ENCODE assay signal across 29 cellular contexts in genomic region chr1:85379203-85380136, GRCh38.
DNase-seq lines count a peak whose midpoint lies in the region; ATAC-seq and TF ChIP-seq lines count a peak whose summit lies in the region.
"Had no signal": no experiment of that assay in that cellular context is flagged by ENCODE, and none has a peak within 500 bp of the region (broad histone marks: within the 10 kb centered on the region; RNA-seq: fewer than 3 reads in every experiment).

No MANE protein-coding gene starts in this region.

- no peak overlapping the region for H3K56ac ChIP-seq in H9 (ENCODE audit: insufficient read length, low read depth, low read length)

- H3K9ac ChIP-seq in H9 (ENCODE audit: extremely low read depth, insufficient read length, low read length), result no peak overlapping the region
- H3K9ac ChIP-seq: BLaER1 had no signal

- TF ChIP-seq CTCF in H9 (conservative IDR thresholded peaks at IDR 0.05) (no peak), brain (conservative IDR thresholded peaks at IDR 0.05) (no peak), left ventricle myocardium inferior (IDR thresholded peaks at IDR 0.05; ENCODE audit: borderline replicate concordance) (no peak), nephron (IDR thresholded peaks at IDR 0.05; ENCODE audit: unreplicated experiment in 3 of 3) (no peak)

- H3K4me3 ChIP-seq in left ventricle myocardium inferior, result no peak overlapping the region
- H3K4me3 ChIP-seq: BLaER1, cardiac muscle cell, esophagus muscularis mucosa, lung, SK-N-MC, suprapubic skin, upper lobe of right lung had no signal

- peaks cover 5 to 12% of the 10 kb centered on the region in 2 experiments for H3K4me1 Mint-ChIP-seq in H9
- H3K4me1 Mint-ChIP-seq in brain, result peaks cover 41% of the 10 kb centered on the region
- peaks cover 20% of the 10 kb centered on the region for H3K4me1 Mint-ChIP-seq in nephron
- H3K4me1 Mint-ChIP-seq: activated naive CD4-positive, alpha-beta T cell treated with anti-CD3 and anti-CD28 coated beads, Interleukin-2, amount 10 ng/mL, durations not matched to agents 7 days and 5 days; stimulated activated naive B cell treated with anti-CD40 and anti-IgM and Interleukin-4, amounts not matched to agents 10 μg/mL and 1 μg/mL and 100 μg/mL, for 72 hours had no signal

- no peak overlapping the region for H3K23ac ChIP-seq in H9 (ENCODE audit: insufficient read length, low read depth, low read length)

- H3K9me3 ChIP-seq in H9 (ENCODE audit: control insufficient read depth, low read depth, low read length) (no peaks in the 10 kb centered on the region), left ventricle myocardium inferior (replicated peaks) (peaks cover 17% of the 10 kb centered on the region)
- H3K9me3 ChIP-seq: suprapubic skin had no signal

- H3K36me3 ChIP-seq in left ventricle myocardium inferior, result peaks cover 7% of the 10 kb centered on the region
- H3K36me3 ChIP-seq: BLaER1, cardiac muscle cell, esophagus muscularis mucosa, suprapubic skin, upper lobe of right lung had no signal

- no peak overlapping the region for H3K4me3 Mint-ChIP-seq in H9
- no peak overlapping the region for H3K4me3 Mint-ChIP-seq in brain
- H3K4me3 Mint-ChIP-seq in nephron, result no peak overlapping the region
- H3K4me3 Mint-ChIP-seq: activated naive CD4-positive, alpha-beta T cell treated with anti-CD3 and anti-CD28 coated beads, Interleukin-2, amount 10 ng/mL, durations not matched to agents 7 days and 5 days; activated T-helper 1 cell treated with anti-CD3 and anti-CD28 coated beads, Interleukin-12 subunit alpha, Interleukin-12 subunit beta, Interleukin-2, Interleukin-4 antibody, amounts not matched to agents 30 ng/mL and 10 ng/mL and 1 ng/mL, durations not matched to agents 14 hours and 24 hours and 36 hours; dendritic cell treated with granulocyte-macrophage colony-stimulating factor and Interleukin-4, amounts not matched to agents 40 ng/mL and 50 ng/mL, for 4 days; neural crest cell; stimulated activated naive B cell treated with anti-CD40 and anti-IgM and Interleukin-4, amounts not matched to agents 10 μg/mL and 1 μg/mL and 100 μg/mL, for 72 hours had no signal

- H2BK12ac ChIP-seq in H9 (ENCODE audit: insufficient read length, low read depth, low read length), result no peak overlapping the region

- no peak overlapping the region for H3T11ph ChIP-seq in H9 (ENCODE audit: low read length)

- H3K79me1 ChIP-seq in H9 (ENCODE audit: insufficient read depth, low read depth, low read length, poor library complexity, severe bottlenecking), result no peaks in the 10 kb centered on the region

- H2AK5ac ChIP-seq in H9 (ENCODE audit: insufficient read length, low read length), result no peak overlapping the region

- no peak overlapping the region for H3K27ac Mint-ChIP-seq in H9
- H3K27ac Mint-ChIP-seq in brain, result peak overlapping the region in 3 of 5 experiments; percentile 22 to 66 (median 29)
- H3K27ac Mint-ChIP-seq in nephron, result peak overlapping the region; percentile 47 to 85 (median 81)
- H3K27ac Mint-ChIP-seq: activated naive CD4-positive, alpha-beta T cell treated with anti-CD3 and anti-CD28 coated beads, Interleukin-2, amount 10 ng/mL, durations not matched to agents 7 days and 5 days; activated T-helper 1 cell treated with anti-CD3 and anti-CD28 coated beads, Interleukin-12 subunit alpha, Interleukin-12 subunit beta, Interleukin-2, Interleukin-4 antibody, amounts not matched to agents 30 ng/mL and 10 ng/mL and 1 ng/mL, durations not matched to agents 14 hours and 24 hours and 36 hours; dendritic cell treated with granulocyte-macrophage colony-stimulating factor and Interleukin-4, amounts not matched to agents 40 ng/mL and 50 ng/mL, for 4 days; stimulated activated naive B cell treated with anti-CD40 and anti-IgM and Interleukin-4, amounts not matched to agents 10 μg/mL and 1 μg/mL and 100 μg/mL, for 72 hours had no signal

- H3K27me3 ChIP-seq in H9 (ENCODE audit: insufficient read depth, low read length) (no peaks in the 10 kb centered on the region), left ventricle myocardium inferior (ENCODE audit: low read depth) (no peaks in the 10 kb centered on the region)
- H3K27me3 ChIP-seq: BLaER1, cardiac muscle cell, esophagus muscularis mucosa, suprapubic skin, upper lobe of right lung had no signal

- H3K36me3 Mint-ChIP-seq in H9 (ENCODE audit: insufficient read depth in 1 of 3, low read depth in 3 of 3), result peaks cover 7 to 20% (median 8%) of the 10 kb centered on the region in 3 experiments
- peaks cover 31% of the 10 kb centered on the region for H3K36me3 Mint-ChIP-seq in brain
- H3K36me3 Mint-ChIP-seq in nephron (ENCODE audit: low read depth), result peaks cover 19% of the 10 kb centered on the region
- H3K36me3 Mint-ChIP-seq: activated naive CD4-positive, alpha-beta T cell treated with anti-CD3 and anti-CD28 coated beads, Interleukin-2, amount 10 ng/mL, durations not matched to agents 7 days and 5 days had no signal

- H3K27me3 Mint-ChIP-seq in H9 (ENCODE audit: low read depth) (no peaks in the 10 kb centered on the region), brain (no peaks in the 10 kb centered on the region), nephron (ENCODE audit: low read depth) (no peaks in the 10 kb centered on the region)
- H3K27me3 Mint-ChIP-seq: activated naive CD4-positive, alpha-beta T cell treated with anti-CD3 and anti-CD28 coated beads, Interleukin-2, amount 10 ng/mL, durations not matched to agents 7 days and 5 days; dendritic cell treated with granulocyte-macrophage colony-stimulating factor and Interleukin-4, amounts not matched to agents 40 ng/mL and 50 ng/mL, for 4 days; stimulated activated naive B cell treated with anti-CD40 and anti-IgM and Interleukin-4, amounts not matched to agents 10 μg/mL and 1 μg/mL and 100 μg/mL, for 72 hours had no signal

- H2BK5ac ChIP-seq in H9 (ENCODE audit: insufficient read length, low read length), result no peak overlapping the region

- H3K14ac ChIP-seq in H9 (ENCODE audit: insufficient read depth, low read length), result no peak overlapping the region

- H4K91ac ChIP-seq in H9 (ENCODE audit: insufficient read length, low read depth, low read length), result no peak overlapping the region

- no peak overlapping the region for H3K4me2 ChIP-seq in H9 (ENCODE audit: insufficient read depth, insufficient read length, low read length)
- H3K4me2 ChIP-seq: BLaER1 had no signal

- intact Hi-C loops in left ventricle myocardium inferior (cut with micrococcal nuclease), result no loop called here

- H3K79me2 ChIP-seq in H9 (ENCODE audit: insufficient read depth, low read length), result no peaks in the 10 kb centered on the region

- H3K4me1 ChIP-seq in H9 (ENCODE audit: insufficient read depth, low read length) (no peaks in the 10 kb centered on the region), left ventricle myocardium inferior (peaks cover 6% of the 10 kb centered on the region)
- H3K4me1 ChIP-seq: BLaER1, upper lobe of right lung had no signal

- H3K9me3 Mint-ChIP-seq in H9, result peaks cover 15 to 20% of the 10 kb centered on the region in 2 experiments
- peaks cover 20 to 30% (median 30%) of the 10 kb centered on the region in 5 experiments for H3K9me3 Mint-ChIP-seq in brain
- peaks cover 23% of the 10 kb centered on the region for H3K9me3 Mint-ChIP-seq in nephron
- H3K9me3 Mint-ChIP-seq: activated naive CD4-positive, alpha-beta T cell treated with anti-CD3 and anti-CD28 coated beads, Interleukin-2, amount 10 ng/mL, durations not matched to agents 7 days and 5 days; activated T-helper 1 cell treated with anti-CD3 and anti-CD28 coated beads, Interleukin-12 subunit alpha, Interleukin-12 subunit beta, Interleukin-2, Interleukin-4 antibody, amounts not matched to agents 30 ng/mL and 10 ng/mL and 1 ng/mL, durations not matched to agents 14 hours and 24 hours and 36 hours had no signal

- H2AFZ ChIP-seq in H9 (ENCODE audit: low read length), result no peak overlapping the region

- WGBS in H9 (ENCODE audit: extremely low coverage, insufficient read length, low lambda C conversion rate), result no CpG with 5 or more reads among the region's 4 CpGs

- peak overlapping the region; percentile 38 for H4K5ac ChIP-seq in H9 (ENCODE audit: insufficient read length, low read depth, low read length)

- no peak for DNase-seq in H9
- no peak for DNase-seq in left ventricle myocardium inferior
- DNase-seq in SIG-M5 treated with dmso at 0.1 percent for 504 hours (lab: John Stamatoyannopoulos, UW; ENCODE audit: unreplicated experiment), result no peak
- no peak for DNase-seq in AG20443 (ENCODE audit: low spot score)
- DNase-seq: ACHN; activated CD4-positive, alpha-beta T cell treated with anti-CD3 and anti-CD28 coated beads, Interleukin-2, amount 50 U/mL, for 48 hours; activated naive CD4-positive, alpha-beta T cell treated with anti-CD3 and anti-CD28 coated beads, Interleukin-2, amount 10 ng/mL, durations not matched to agents 7 days and 5 days; amygdala; DMS79 treated with DMSO at 0.1 percent for 48 hours; GF-D8; NCI-H1092 treated with DMSO at 0.1 percent for 48 hours; NCI-H187; stimulated activated naive B cell treated with anti-CD40 and anti-IgM and Interleukin-4, amounts not matched to agents 10 μg/mL and 1 μg/mL and 100 μg/mL, for 72 hours; upper lobe of right lung had no signal

- no peak overlapping the region for H4K8ac ChIP-seq in H9 (replicated peaks; ENCODE audit: insufficient read length, low read depth, low read length)

- no peak overlapping the region for H2BK20ac ChIP-seq in H9 (ENCODE audit: low read depth, low read length, poor library complexity, severe bottlenecking)

- H2BK120ac ChIP-seq in H9 (ENCODE audit: low read depth, low read length, poor library complexity, severe bottlenecking), result no peak overlapping the region

- H3K23me2 ChIP-seq in H9 (ENCODE audit: insufficient read length, low read depth, low read length, poor library complexity, severe bottlenecking), result no peaks in the 10 kb centered on the region

- no peak overlapping the region for H3K4ac ChIP-seq in H9 (ENCODE audit: low read depth, low read length)

- no peaks in the 10 kb centered on the region for H4K20me1 ChIP-seq in H9 (ENCODE audit: control insufficient read depth, insufficient read depth, insufficient read length)
- H4K20me1 ChIP-seq: BLaER1 had no signal

- peak overlapping the region; percentile 99; the same call in 1 of the 2 replicates for H2BK15ac ChIP-seq in H9 (ENCODE audit: low read depth, low read length)

- no peak overlapping the region for H3K27ac ChIP-seq in H9 (ENCODE audit: insufficient read length, low read depth, low read length)
- peak overlapping the region; percentile 18 for H3K27ac ChIP-seq in left ventricle myocardium inferior (replicated peaks)
- H3K27ac ChIP-seq: BLaER1, cardiac muscle cell, esophagus muscularis mucosa, SK-N-MC, suprapubic skin, upper lobe of right lung had no signal

- H3K18ac ChIP-seq in H9 (ENCODE audit: insufficient read length, low read depth, low read length), result no peak overlapping the region

- ATAC-seq in HG03025 (IDR thresholded peaks at IDR 0.05; ENCODE audit: low FRiP score, unreplicated experiment) (no peak), HG03520 (IDR thresholded peaks at IDR 0.05; ENCODE audit: unreplicated experiment) (no peak)
- ATAC-seq: activated CD4-positive, CD25-positive, alpha-beta regulatory T cell treated with anti-CD3 and anti-CD28 coated beads, Interleukin-2, amount 50 U/mL, for 24 hours; sciatic nerve; stimulated activated naive B cell treated with anti-CD40 and anti-IgM and Interleukin-4, amounts not matched to agents 10 μg/mL and 1 μg/mL and 100 μg/mL, for 72 hours; upper lobe of right lung had no signal

Comparison
In these comparisons a context has a peak if more than half of its experiments do, and no peak if none do; other contexts are left out.
1. H3K27ac Mint-ChIP-seq: peak in brain (3 of 5) and nephron (3 of 3); none in H9 (0 of 3).